ENCODE assay signal across 26 cellular contexts in the genomic region with DNA sequence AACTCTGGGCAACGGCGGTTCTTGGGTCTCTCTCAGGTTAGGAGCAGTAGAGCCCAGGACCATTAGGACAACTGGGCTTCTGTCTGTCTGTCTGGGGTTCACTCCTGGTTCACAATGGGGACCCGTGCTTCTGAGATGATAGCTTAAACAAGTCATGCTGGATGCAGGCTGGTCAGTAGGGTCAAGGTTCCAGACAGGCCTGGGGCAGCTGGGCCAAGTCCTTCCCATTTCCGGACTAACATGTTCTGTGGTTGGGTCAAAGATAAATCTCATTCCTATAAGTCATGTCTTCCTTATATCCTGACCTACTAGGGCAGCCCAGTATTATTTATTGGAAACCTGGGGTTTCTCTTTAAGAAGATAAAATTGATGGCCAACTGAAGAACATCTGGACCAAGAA. TPM values are rescaled to one million over a fixed set of nuclear protein-coding genes. Genes with fewer than 3 reads are reported as not detected.
A peak's percentile ranks its signal among the peaks of the same experiment; 100 is the strongest.
DNase-seq lines count a peak whose midpoint lies in the region; ATAC-seq, FAIRE-seq and TF ChIP-seq lines count a peak whose summit lies in the region.
"Had no signal": no experiment of that assay in that cellular context is flagged by ENCODE, and none has a peak within 500 bp of the region (broad histone marks: within the 10 kb centered on the region; RNA-seq: fewer than 3 reads in every experiment).

No MANE protein-coding gene starts in this region.

- H3K36me3 ChIP-seq in body of pancreas (replicated peaks in 1 of 2; ENCODE audit: insufficient read depth in 1 of 2, low read depth in 2 of 2), result no peaks in the 10 kb centered on the region
- H3K36me3 ChIP-seq in stomach, result peaks cover 5 to 12% (median 9%) of the 10 kb centered on the region in 4 donors
- H3K36me3 ChIP-seq: BE2C had no signal

- peaks cover 4% of the 10 kb centered on the region for H3K4me1 Mint-ChIP-seq in memory B cell
- H3K4me1 Mint-ChIP-seq: CD4-positive, alpha-beta memory T cell; CD8-positive, alpha-beta memory T cell had no signal

- no peak overlapping the region for H3K4me3 Mint-ChIP-seq in memory B cell
- H3K4me3 Mint-ChIP-seq: CD14-positive monocyte; CD4-positive, alpha-beta memory T cell; CD4-positive, CD25-positive, alpha-beta regulatory T cell had no signal

- no peaks in the 10 kb centered on the region for H3K9me3 ChIP-seq in body of pancreas
- no peaks in the 10 kb centered on the region for H3K9me3 ChIP-seq in stomach
- H3K9me3 ChIP-seq: BE2C, BLaER1 had no signal

- TF ChIP-seq EP300 in stomach (IDR thresholded peaks at IDR 0.05), result no peak

- POLR2A ChIA-PET in GM10248 (lab: Yijun Ruan, JAX), result no interaction called here

- no peak for TF ChIP-seq CTCF in body of pancreas (IDR thresholded peaks at IDR 0.05)
- no peak for TF ChIP-seq CTCF in stomach (IDR thresholded peaks at IDR 0.05)
- TF ChIP-seq CTCF in D721Med (IDR thresholded peaks at IDR 0.05; ENCODE audit: insufficient read depth, missing control alignments), result no peak
- no peak for TF ChIP-seq CTCF in GM10248 (IDR thresholded peaks at IDR 0.05; ENCODE audit: control extremely low read depth, extremely low read depth, low read depth, missing control alignments)

- 84 to 97% methylated on average over 3 to 4 of the region's 4 CpGs for WGBS in body of pancreas, 2 donors
- WGBS in stomach, 5 donors, result 86 to 93% (median 90%) methylated on average over 4 of the region's 4 CpGs

- no peak for ATAC-seq in body of pancreas
- no peak for ATAC-seq in memory B cell (ENCODE audit: low read depth)
- ATAC-seq: GM12878 had no signal

- intact Hi-C loops in body of pancreas (cut with DNase I) (no loop called here), posterior vena cava (cut with DNase I) (no loop called here), stomach (cut with DNase I; ENCODE audit: low total_unique reads) (no loop called here)

- H3K36me3 Mint-ChIP-seq in memory B cell, result peaks cover 4% of the 10 kb centered on the region

- H3K4me3 ChIP-seq in body of pancreas, result no peak overlapping the region
- H3K4me3 ChIP-seq in stomach, result no peak overlapping the region
- H3K4me3 ChIP-seq: BLaER1, GM12878 had no signal

- H3K27ac ChIP-seq in body of pancreas, result peak overlapping the region in 3 of 4 donors; percentile 30 to 99 (median 55)
- H3K27ac ChIP-seq in stomach, result peak overlapping the region in 3 of 5 donors; percentile 8 to 73 (median 60)
- H3K27ac ChIP-seq: BLaER1 had no signal

- CTCF ChIA-PET in GM10248 (lab: Yijun Ruan, JAX), result interaction anchor here (1.0 kb wide), 1 partner anchor 17 kb away, joined by 3 read pairs; no protein-coding TSS in a partner anchor

- TF ChIP-seq POLR2A in body of pancreas (IDR thresholded peaks at IDR 0.05) (no peak), stomach (IDR thresholded peaks at IDR 0.05) (no peak)

- DNase-seq in body of pancreas (no peak), memory B cell (ENCODE audit: low spot score in 2 of 2) (no peak), posterior vena cava (ENCODE audit: low spot score) (peak; percentile 32), stomach (no peak), D721Med (ENCODE audit: insufficient read length, low spot score) (no peak), activated gamma-delta T cell (lab: John Stamatoyannopoulos, UW) (no peak), GM10248 (ENCODE audit: extremely low spot score) (no peak)
- DNase-seq: 8988T; ACHN; BE2C; C1 segment of cervical spinal cord; CD4-positive, alpha-beta memory T cell; CD4-positive, CD25-positive, alpha-beta regulatory T cell; CD8-positive, alpha-beta memory T cell; COR-L47; DMS79 treated with DMSO at 0.1 percent for 48 hours; GF-D8 had no signal

- FAIRE-seq in D721Med (lab: Jason Lieb, UNC), result no peak
- FAIRE-seq: A204.1, G401.6, GM12878, GM12892, GM18507 had no signal

- no peaks in the 10 kb centered on the region for H3K9me3 Mint-ChIP-seq in memory B cell
- H3K9me3 Mint-ChIP-seq: CD14-positive monocyte; CD4-positive, CD25-positive, alpha-beta regulatory T cell; CD8-positive, alpha-beta memory T cell had no signal

- peak overlapping the region; percentile 29 for H3K27ac Mint-ChIP-seq in memory B cell
- H3K27ac Mint-ChIP-seq: CD4-positive, CD25-positive, alpha-beta regulatory T cell had no signal

- H3K27me3 Mint-ChIP-seq in memory B cell, result no peaks in the 10 kb centered on the region
- H3K27me3 Mint-ChIP-seq: CD4-positive, alpha-beta memory T cell had no signal

- H3K27me3 ChIP-seq in body of pancreas, result no peaks in the 10 kb centered on the region
- H3K27me3 ChIP-seq in stomach, result no peaks in the 10 kb centered on the region
- H3K27me3 ChIP-seq: BE2C, BLaER1 had no signal

- H3K4me1 ChIP-seq in body of pancreas (peaks cover 49% of the 10 kb centered on the region), stomach (peaks cover 0 to 27% (median 20%) of the 10 kb centered on the region in 4 donors)

RNA-seq across cellular contexts. Expression of a gene that starts 8.4 kb away (rescaled TPM):
- 10 to 100 TPM; 38.9 to 51.9 TPM for total RNA-seq in body of pancreas
- 10 to 100 TPM in 1 of 2 donors, 1 to 10 TPM in 1; 7.6 to 10.6 TPM for total RNA-seq in posterior vena cava
- total RNA-seq in stomach, result 100 to 1,000 TPM in 3 of 5 donors, 10 to 100 TPM in 2; 41.3 to 120 (median 104) TPM
- 10 to 100 TPM; 42.5 to 81.1 (median 51.6) TPM for polyA plus RNA-seq in stomach

RNA-seq across cellular contexts. Expression of a gene that starts 19.0 kb away (rescaled TPM):
- total RNA-seq in body of pancreas, result 10 to 100 TPM; 27.0 to 47.0 TPM
- under 1 TPM; 0.14 to 0.28 TPM for total RNA-seq in posterior vena cava
- total RNA-seq in stomach, result 10 to 100 TPM in 4 of 5 donors, 1 to 10 TPM in 1; 2.2 to 60.3 (median 16.0) TPM
- 10 to 100 TPM; 16.1 to 28.9 (median 24.5) TPM for polyA plus RNA-seq in stomach
- total RNA-seq: A673; CD4-positive, alpha-beta memory T cell had no signal
- polyA plus RNA-seq: AG04450 had no signal

RNA-seq across cellular contexts. Expression of a gene that starts 28.3 kb away (rescaled TPM):
- total RNA-seq in body of pancreas, result 1 to 10 TPM; 1.0 to 2.3 TPM
- total RNA-seq in posterior vena cava, result 1 to 10 TPM; 2.1 to 2.3 TPM
- total RNA-seq in stomach, result 1 to 10 TPM in 2 of 5 donors, under 1 TPM in 2, not detected in 1; 0.29 to 5.0 (median 0.96) TPM
- 1 to 10 TPM; 1.2 to 1.5 (median 1.3) TPM for polyA plus RNA-seq in stomach

RNA-seq across cellular contexts. Expression of a gene that starts 32.7 kb away (rescaled TPM):
- total RNA-seq in body of pancreas (10 to 100 TPM; 42.5 to 44.1 TPM), posterior vena cava (10 to 100 TPM; 33.1 to 41.2 TPM), stomach (100 to 1,000 TPM in 1 of 5 donors, 10 to 100 TPM in 4; 30.8 to 102 (median 44.8) TPM)
- polyA plus RNA-seq in stomach, result 10 to 100 TPM; 33.9 to 69.2 (median 64.8) TPM

RNA-seq across cellular contexts. Expression of a gene that starts 42.1 kb away (rescaled TPM):
- total RNA-seq in body of pancreas (10 to 100 TPM; 13.8 to 17.6 TPM), posterior vena cava (10 to 100 TPM; 24.3 to 25.4 TPM), stomach (10 to 100 TPM in 3 of 5 donors, 1 to 10 TPM in 2; 4.1 to 47.4 (median 25.4) TPM)
- 10 to 100 TPM; 31.0 to 39.1 (median 31.9) TPM for polyA plus RNA-seq in stomach
